Comparison of ENCODE assay signal across 26 cellular contexts in genomic region chr2:113129519-113130078, GRCh38. TPM values are rescaled to one million over a fixed set of nuclear protein-coding genes. Genes with fewer than 3 reads are reported as not detected.
DNase-seq lines count a peak whose midpoint lies in the region; ATAC-seq, FAIRE-seq and TF ChIP-seq lines count a peak whose summit lies in the region.
"Had no signal": no experiment of that assay in that cellular context is flagged by ENCODE, and none has a peak within 500 bp of the region (broad histone marks: within the 10 kb centered on the region; RNA-seq: fewer than 3 reads in every experiment).

No MANE protein-coding gene starts in this region.

- H3K4me2 ChIP-seq in K562 (ENCODE audit: insufficient read depth, low read length) = no peak overlapping the region
- H3K4me2 ChIP-seq: GM23338 had no signal

- no peaks in the 10 kb centered on the region for H3K9me1 ChIP-seq in K562 (ENCODE audit: control insufficient read depth, insufficient read depth, low read length)

- in situ Hi-C loops in K562 (cut with MboI) = no loop called here

- H3K4me3 ChIP-seq in K562 (no peak overlapping the region), right lobe of liver (peak overlapping the region; percentile 63 to 69 (median 65)), BE2C (ENCODE audit: low read depth, low read length) (no peak overlapping the region)
- H3K4me3 ChIP-seq: GM23338, MG63 had no signal

- 0% methylated on average over 2 of the region's 2 CpGs for WGBS in K562 (ENCODE audit: insufficient coverage, low coverage, missing lambda C conversion rate)
- 60% methylated on average over 1 of the region's 2 CpGs for WGBS in right lobe of liver (ENCODE audit: insufficient coverage, low coverage, low lambda C conversion rate, missing lambda C conversion rate)

- H3K4me1 Mint-ChIP-seq in dendritic cell treated with granulocyte-macrophage colony-stimulating factor and Interleukin-4, amounts not matched to agents 40 ng/mL and 50 ng/mL, for 4 days (ENCODE audit: low read depth) = peaks cover 93% of the 10 kb centered on the region
- H3K4me1 Mint-ChIP-seq: GM23338, H9 had no signal

- TF ChIP-seq RAD21 in K562 (CRISPR knock-in tag; conservative IDR thresholded peaks at IDR 0.05 in 1 of 2, IDR thresholded peaks at IDR 0.05 in 1 of 2) = no peak

- no peaks in the 10 kb centered on the region for H3K9me3 Mint-ChIP-seq in dendritic cell treated with granulocyte-macrophage colony-stimulating factor and Interleukin-4, amounts not matched to agents 40 ng/mL and 50 ng/mL, for 4 days
- H3K9me3 Mint-ChIP-seq: CD8-positive, alpha-beta memory T cell; GM23338; H9 had no signal

- BruUV-seq in K562 (replicated peaks; lab: Mats Ljungman, UMichigan) = no TSS peak

- peaks cover 10 to 51% of the 10 kb centered on the region in 2 experiments for H3K27me3 ChIP-seq in K562 (ENCODE audit: control insufficient read depth in 2 of 2, insufficient read depth in 2 of 2, low read length in 2 of 2)
- H3K27me3 ChIP-seq in right lobe of liver = no peaks in the 10 kb centered on the region
- H3K27me3 ChIP-seq in BE2C = no peaks in the 10 kb centered on the region
- H3K27me3 ChIP-seq: MG63 had no signal

- H3K36me3 Mint-ChIP-seq in dendritic cell treated with granulocyte-macrophage colony-stimulating factor and Interleukin-4, amounts not matched to agents 40 ng/mL and 50 ng/mL, for 4 days (ENCODE audit: low read depth) = peaks cover 69% of the 10 kb centered on the region
- H3K36me3 Mint-ChIP-seq: CD8-positive, alpha-beta memory T cell had no signal

- no peak for ATAC-seq in K562
- ATAC-seq in right lobe of liver = no peak
- ATAC-seq: GM23338 had no signal

- H4K20me1 ChIP-seq in K562 (replicated peaks; ENCODE audit: control insufficient read depth, insufficient read depth, low read length) = no peaks in the 10 kb centered on the region

- no peaks in the 10 kb centered on the region for H3K27me3 Mint-ChIP-seq in dendritic cell treated with granulocyte-macrophage colony-stimulating factor and Interleukin-4, amounts not matched to agents 40 ng/mL and 50 ng/mL, for 4 days

- H3K9ac ChIP-seq in K562 (ENCODE audit: insufficient read depth in 1 of 2, low read depth in 2 of 2, low read length in 2 of 2) = no peak overlapping the region

- H3K4me3 Mint-ChIP-seq in dendritic cell treated with granulocyte-macrophage colony-stimulating factor and Interleukin-4, amounts not matched to agents 40 ng/mL and 50 ng/mL, for 4 days = peak overlapping the region; percentile 47
- H3K4me3 Mint-ChIP-seq: CD8-positive, alpha-beta memory T cell; GM23338; H9 had no signal

- no peak overlapping the region for H3K27ac Mint-ChIP-seq in dendritic cell treated with granulocyte-macrophage colony-stimulating factor and Interleukin-4, amounts not matched to agents 40 ng/mL and 50 ng/mL, for 4 days
- H3K27ac Mint-ChIP-seq: GM23338, H9 had no signal

- H3K79me2 ChIP-seq in K562 (ENCODE audit: control insufficient read depth, insufficient read depth, low read length) = no peaks in the 10 kb centered on the region

- TF ChIP-seq EP300 in K562 (IDR thresholded peaks at IDR 0.05; ENCODE audit: low read length) = no peak

- TF ChIP-seq POLR2A in K562 (conservative IDR thresholded peaks at IDR 0.05) (no peak), right lobe of liver (IDR thresholded peaks at IDR 0.05) (no peak)

- H3K9me3 ChIP-seq in K562 (replicated peaks; ENCODE audit: control insufficient read depth, insufficient read depth, low read depth, low read length) (no peaks in the 10 kb centered on the region), right lobe of liver (no peaks in the 10 kb centered on the region), BE2C (no peaks in the 10 kb centered on the region)
- H3K9me3 ChIP-seq: MG63 had no signal

- no peak overlapping the region for H2AFZ ChIP-seq in K562 (ENCODE audit: low read depth, low read length)
- H2AFZ ChIP-seq: GM23338 had no signal

- peak; percentile 29 for FAIRE-seq in K562 (lab: Jason Lieb, UNC)
- peak; percentile 68 for FAIRE-seq in urothelium cell line (lab: Jason Lieb, UNC)
- FAIRE-seq: GM12891, RCC 7860 had no signal

- CTCF ChIA-PET in K562 (lab: Yijun Ruan, JAX; ENCODE audit: low intra/inter-chr PET ratio) = no interaction called here

- DNase-seq in K562 (ENCODE audit: extremely low read depth in 1 of 4, low spot score in 3 of 4) (no peak), right lobe of liver (peak in 1 of 3 donors; percentile 35), urothelium cell line (ENCODE audit: low spot score) (no peak), cerebellar nuclear complex (lab: John Stamatoyannopoulos, UW) (no peak), cerebellar cortex (ENCODE audit: low spot score) (no peak), BE2C (no peak)
- DNase-seq: CD8-positive, alpha-beta memory T cell; DMS 273 treated with DMSO at 0.1 percent for 48 hours; DMS79 treated with DMSO at 0.1 percent for 48 hours; GF-D8; H9; KG1; MG63; NCI-H1105 treated with DMSO at 0.1 percent for 48 hours; NCI-H146; NCI-H1930; NCI-H446; NCI-H524 treated with DMSO at 0.1 percent for 48 hours; NCI-H774 had no signal

- no peak overlapping the region for H3K27ac ChIP-seq in K562 (ENCODE audit: extremely low read depth, low read depth, low read length)
- peak overlapping the region in 2 of 3 donors; percentile 98 to 99 for H3K27ac ChIP-seq in right lobe of liver
- H3K27ac ChIP-seq: C4-2B had no signal

- H3K36me3 ChIP-seq in K562 (ENCODE audit: control insufficient read depth, insufficient read depth, low read length) = no peaks in the 10 kb centered on the region
- H3K36me3 ChIP-seq in right lobe of liver = peaks cover 0 to 47% (median 18%) of the 10 kb centered on the region in 4 donors
- H3K36me3 ChIP-seq in BE2C = no peaks in the 10 kb centered on the region
- H3K36me3 ChIP-seq: MG63 had no signal

- H3K4me1 ChIP-seq in K562 (replicated peaks in 1 of 2; ENCODE audit: control insufficient read depth in 2 of 2, insufficient read depth in 2 of 2, low read length in 2 of 2) (no peaks in the 10 kb centered on the region), right lobe of liver (peaks cover 0 to 19% (median 9%) of the 10 kb centered on the region in 4 donors), BE2C (no peaks in the 10 kb centered on the region)

- intact Hi-C loops in K562 (cut with micrococcal nuclease) = no loop called here
- intact Hi-C loops in dendritic cell treated with granulocyte-macrophage colony-stimulating factor and Interleukin-4, amounts not matched to agents 40 ng/mL and 50 ng/mL, for 4 days (cut with micrococcal nuclease) = no loop called here
- intact Hi-C loops in right lobe of liver (cut with DNase I) = loop anchor here (5.0 to 10.0 kb wide), 3 partner anchors 45 to 65 kb away; no protein-coding TSS in a partner anchor

- POLR2A ChIA-PET in K562 (lab: Yijun Ruan, JAX) = interaction anchor here (1.1 kb wide), 1 partner anchor 23 kb away, joined by 3 read pairs; no protein-coding TSS in a partner anchor

- TF ChIP-seq CTCF in K562 (IDR thresholded peaks at IDR 0.05 in 2 of 3, conservative IDR thresholded peaks at IDR 0.05 in 1 of 3; ENCODE audit: insufficient read depth in 2 of 3, low read depth in 1 of 3, low read length in 3 of 3) (no peak), right lobe of liver (IDR thresholded peaks at IDR 0.05) (no peak), BE2C (IDR thresholded peaks at IDR 0.05; ENCODE audit: low read depth, low read length) (no peak)

TF ChIP-seq in K562, 482 proteins besides CTCF, POLR2A, EP300 and RAD21 (continues in another document):
- no peak for TF ChIP-seq POU5F1 (IDR thresholded peaks at IDR 0.05; ENCODE audit: borderline replicate concordance, low read depth, low read length, partially characterized antibody)

RNA-seq across cellular contexts. Expression of gene IL1RN, which starts 2.2 kb away (rescaled TPM):
- not detected in 2 replicates for total RNA-seq in K562 (2011; cell fraction: chromatin; rRNA removed; ENCODE audit: low replicate concordance)
- total RNA-seq in K562 (2011; cell fraction: nucleolus; rRNA removed) = not detected in 2 replicates
- total RNA-seq in K562 (2011; cell fraction: nucleoplasm; rRNA removed) = not detected in 2 replicates
- total RNA-seq in K562 (2014; rRNA removed) (not detected in 2 replicates), K562 (2014; rRNA removed; fragmentation: Illumina TruSeq; extraction: Trizol) (not detected in 2 replicates), K562 (2015; rRNA removed; fragmentation: Illumina TruSeq; extraction: Trizol) (not detected in 2 replicates), K562 (2021) (not detected in 2 replicates), right lobe of liver (10 to 100 TPM; 14.5 to 98.1 (median 43.9) TPM)
- polyA plus RNA-seq in K562 (2011; rRNA removed) (0.13 TPM in 1 of 2 replicates, not detected in the other), K562 (2014; fragmentation: Illumina TruSeq; extraction: Trizol) (not detected in 2 replicates), K562 (2014; fragmentation: Nextera tagmentation; extraction: Ambion mirVana) (not detected), K562 (2014; rRNA removed) (not detected in 2 replicates)
- polyA plus RNA-seq in K562 (2011; cell fraction: cytosol; rRNA removed) = 0.12 TPM in 1 of 2 replicates, not detected in the other
- not detected in 2 replicates for polyA plus RNA-seq in K562 (2011; cell fraction: nucleus; rRNA removed)
- 0.13 and 0.26 TPM in 2 replicates for polyA plus RNA-seq in K562 (2012)
- not detected in 2 replicates for polyA minus RNA-seq in K562 (2011; rRNA and poly(A)+ RNA removed)
- not detected in 2 replicates for polyA minus RNA-seq in K562 (2011; cell fraction: cytosol; rRNA and poly(A)+ RNA removed)
- polyA minus RNA-seq in K562 (2011; cell fraction: nucleus; rRNA and poly(A)+ RNA removed) = not detected in 2 replicates
- polyA plus RNA-seq in BE2C (2012; ENCODE audit: insufficient read depth, insufficient read length, low read depth) = not detected
- total RNA-seq: A673, GM23338, H9, HT1080 had no signal
- polyA plus RNA-seq: CD8-positive, alpha-beta memory T cell; GM23338 had no signal

RNA-seq across cellular contexts. Expression of gene PSD4, which starts 44.2 kb away (rescaled TPM):
- total RNA-seq in K562 (2011; cell fraction: chromatin; rRNA removed; ENCODE audit: low replicate concordance) = 52.4 and 98.0 TPM in 2 replicates
- total RNA-seq in K562 (2011; cell fraction: nucleolus; rRNA removed) = 58.9 and 60.3 TPM in 2 replicates
- 44.1 and 62.2 TPM in 2 replicates for total RNA-seq in K562 (2011; cell fraction: nucleoplasm; rRNA removed)
- total RNA-seq in K562 (2014; rRNA removed) = 41.0 and 47.0 TPM in 2 replicates
- total RNA-seq in K562 (2014; rRNA removed; fragmentation: Illumina TruSeq; extraction: Trizol) = 13.0 and 14.8 TPM in 2 replicates
- total RNA-seq in K562 (2015; rRNA removed; fragmentation: Illumina TruSeq; extraction: Trizol) = 20.8 and 21.7 TPM in 2 replicates
- total RNA-seq in K562 (2021) = 48.3 and 54.0 TPM in 2 replicates
- polyA plus RNA-seq in K562 (2011; rRNA removed) = 11.0 and 14.5 TPM in 2 replicates
- polyA plus RNA-seq in K562 (2011; cell fraction: cytosol; rRNA removed) = 8.8 and 13.1 TPM in 2 replicates
- polyA plus RNA-seq in K562 (2011; cell fraction: nucleus; rRNA removed) = 63.6 and 113 TPM in 2 replicates
- 23.7 and 33.6 TPM in 2 replicates for polyA plus RNA-seq in K562 (2012)
- 28.4 and 32.1 TPM in 2 replicates for polyA plus RNA-seq in K562 (2014; fragmentation: Illumina TruSeq; extraction: Trizol)
- under 1 TPM; 0.46 to 0.52 TPM for polyA plus RNA-seq in K562 (2014; fragmentation: Nextera tagmentation; extraction: Ambion mirVana)
- 27.4 and 30.3 TPM in 2 replicates for polyA plus RNA-seq in K562 (2014; rRNA removed)
- polyA minus RNA-seq in K562 (2011; rRNA and poly(A)+ RNA removed) = 12.7 and 15.8 TPM in 2 replicates
- polyA minus RNA-seq in K562 (2011; cell fraction: cytosol; rRNA and poly(A)+ RNA removed) = 12.8 and 14.9 TPM in 2 replicates
- 35.9 and 36.1 TPM in 2 replicates for polyA minus RNA-seq in K562 (2011; cell fraction: nucleus; rRNA and poly(A)+ RNA removed)
- total RNA-seq in right lobe of liver = 10 to 100 TPM; 38.0 to 77.8 (median 58.7) TPM
- 0.26 TPM for polyA plus RNA-seq in BE2C (2012; ENCODE audit: insufficient read depth, insufficient read length, low read depth)

Comparison
In these comparisons a context has a peak if more than half of its experiments do, and no peak if none do; other contexts are left out.
1. H3K4me3 ChIP-seq: peak in right lobe of liver (3 of 3); none in K562 (single experiment) and BE2C (single experiment).
2. RNA of gene IL1RN, which starts 2.2 kb away (total RNA-seq): 14.5 to 98.1 TPM in right lobe of liver; not detected in K562; every median in the first group is over 10 times any median in the second.
3. intact Hi-C loops: an anchor here in right lobe of liver (5.0 to 10.0 kb wide); none called in K562 and dendritic cell treated with granulocyte-macrophage colony-stimulating factor and Interleukin-4, amounts not matched to agents 40 ng/mL and 50 ng/mL, for 4 days.